ENCODE assay signal across 1 cellular context in the genomic region with DNA sequence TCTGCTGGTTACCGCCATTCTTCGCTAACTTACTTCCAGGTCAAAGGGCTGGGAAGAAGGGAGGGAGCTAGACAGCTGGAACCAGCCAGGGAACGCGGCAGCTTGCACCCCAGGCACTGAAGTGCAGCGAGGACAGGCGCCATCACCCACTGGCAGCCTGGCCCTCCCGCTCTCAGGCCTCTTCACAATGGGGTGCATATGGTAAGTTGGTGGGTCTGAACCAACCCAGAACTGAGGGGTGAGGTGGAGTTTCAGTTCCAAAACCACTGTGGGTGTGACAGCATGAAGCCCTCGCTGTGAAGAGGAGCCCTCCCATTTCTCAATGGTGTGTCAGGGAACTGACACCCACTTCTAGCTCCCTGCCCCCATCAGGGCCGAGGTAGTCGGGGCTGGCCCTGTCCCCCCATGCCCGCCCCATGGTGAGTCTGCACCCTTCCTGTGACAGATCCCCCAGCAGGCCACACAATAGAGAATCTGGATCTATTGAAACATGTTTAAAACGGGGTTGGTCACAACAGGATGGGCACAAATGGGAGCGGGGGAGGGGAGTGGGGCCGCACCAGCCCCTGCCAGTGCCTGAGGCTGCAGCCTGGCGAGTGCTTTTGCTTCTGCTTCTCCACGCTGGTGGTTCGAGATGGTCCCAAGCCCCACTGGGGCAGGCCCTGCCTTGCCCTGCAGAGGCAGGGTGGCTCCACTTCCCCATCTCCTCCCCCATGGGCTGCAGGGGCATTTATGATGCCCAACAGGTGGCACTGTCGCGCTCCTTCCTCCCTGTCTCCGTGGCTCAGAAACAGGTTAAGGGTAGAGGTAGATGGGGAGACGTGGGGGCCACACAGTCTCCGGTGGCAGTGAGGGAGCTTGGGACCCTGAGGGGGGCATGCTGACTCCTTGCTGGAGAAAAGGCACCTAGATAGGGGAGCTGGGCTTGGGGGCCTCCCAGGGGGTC.
TF ChIP-seq lines count a peak whose summit lies in the region.

No MANE protein-coding gene starts in this region.

TF ChIP-seq in Ishikawa, 13 proteins besides CTCF, POLR2A, EP300 and RAD21 (continued from another document):
- TF ChIP-seq, protein P1, sequence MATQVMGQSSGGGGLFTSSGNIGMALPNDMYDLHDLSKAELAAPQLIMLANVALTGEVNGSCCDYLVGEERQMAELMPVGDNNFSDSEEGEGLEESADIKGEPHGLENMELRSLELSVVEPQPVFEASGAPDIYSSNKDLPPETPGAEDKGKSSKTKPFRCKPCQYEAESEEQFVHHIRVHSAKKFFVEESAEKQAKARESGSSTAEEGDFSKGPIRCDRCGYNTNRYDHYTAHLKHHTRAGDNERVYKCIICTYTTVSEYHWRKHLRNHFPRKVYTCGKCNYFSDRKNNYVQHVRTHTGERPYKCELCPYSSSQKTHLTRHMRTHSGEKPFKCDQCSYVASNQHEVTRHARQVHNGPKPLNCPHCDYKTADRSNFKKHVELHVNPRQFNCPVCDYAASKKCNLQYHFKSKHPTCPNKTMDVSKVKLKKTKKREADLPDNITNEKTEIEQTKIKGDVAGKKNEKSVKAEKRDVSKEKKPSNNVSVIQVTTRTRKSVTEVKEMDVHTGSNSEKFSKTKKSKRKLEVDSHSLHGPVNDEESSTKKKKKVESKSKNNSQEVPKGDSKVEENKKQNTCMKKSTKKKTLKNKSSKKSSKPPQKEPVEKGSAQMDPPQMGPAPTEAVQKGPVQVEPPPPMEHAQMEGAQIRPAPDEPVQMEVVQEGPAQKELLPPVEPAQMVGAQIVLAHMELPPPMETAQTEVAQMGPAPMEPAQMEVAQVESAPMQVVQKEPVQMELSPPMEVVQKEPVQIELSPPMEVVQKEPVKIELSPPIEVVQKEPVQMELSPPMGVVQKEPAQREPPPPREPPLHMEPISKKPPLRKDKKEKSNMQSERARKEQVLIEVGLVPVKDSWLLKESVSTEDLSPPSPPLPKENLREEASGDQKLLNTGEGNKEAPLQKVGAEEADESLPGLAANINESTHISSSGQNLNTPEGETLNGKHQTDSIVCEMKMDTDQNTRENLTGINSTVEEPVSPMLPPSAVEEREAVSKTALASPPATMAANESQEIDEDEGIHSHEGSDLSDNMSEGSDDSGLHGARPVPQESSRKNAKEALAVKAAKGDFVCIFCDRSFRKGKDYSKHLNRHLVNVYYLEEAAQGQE (IDR thresholded peaks at IDR 0.05; ENCODE audit: low read depth): no peak
TF ChIP-seq in Ishikawa: peak in this region for 0.
